In the genomic region with DNA sequence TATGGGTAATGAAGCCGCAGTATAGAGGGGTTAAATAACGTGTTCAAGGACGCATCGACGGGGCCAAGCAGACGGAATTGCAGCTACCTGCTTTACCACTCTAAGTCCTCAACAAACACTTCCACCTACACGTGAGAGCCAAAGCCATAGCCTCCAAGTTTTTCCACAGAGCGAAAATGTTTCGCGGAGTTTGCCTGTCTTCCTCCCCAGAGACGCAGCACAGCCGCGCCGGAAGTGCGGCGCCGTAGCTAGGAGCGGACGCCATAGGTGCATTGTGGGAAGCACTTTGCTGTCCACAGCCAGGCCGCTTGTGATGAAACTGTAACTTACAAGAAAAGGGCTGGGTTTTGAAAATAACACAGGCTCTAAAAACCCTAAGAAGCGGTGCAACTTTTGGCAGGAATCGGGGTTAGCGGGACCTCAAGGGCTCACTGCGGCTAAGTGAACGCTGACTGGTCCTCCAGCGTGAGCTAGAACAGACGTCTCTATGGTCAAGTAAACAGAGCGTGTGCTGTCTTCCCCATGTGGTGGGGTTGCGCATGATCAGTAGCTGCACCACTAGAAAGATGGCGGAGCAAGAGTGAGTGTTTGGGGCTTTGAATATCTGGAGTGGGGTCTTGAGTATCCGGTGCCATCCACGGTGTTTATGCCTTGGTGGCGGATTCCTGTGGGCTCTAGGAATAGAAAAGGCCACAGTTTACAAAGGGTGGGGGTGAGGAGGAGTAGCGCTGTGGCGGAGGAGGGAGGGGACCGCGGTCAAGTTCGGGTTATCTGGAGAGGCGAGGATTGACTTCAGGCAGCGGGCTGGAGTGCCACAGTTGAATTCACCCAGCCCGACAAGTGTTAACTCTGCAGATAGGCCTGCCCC, we compare ENCODE assay signal across 8 cellular contexts. TPM values are rescaled to one million over a fixed set of nuclear protein-coding genes. Genes with fewer than 3 reads are reported as not detected.
DNase-seq lines count a peak whose midpoint lies in the region; ATAC-seq, FAIRE-seq and TF ChIP-seq lines count a peak whose summit lies in the region.

RPL7L1 (plus strand) TSS at position 245 of the 868 bp plus-strand sequence; CDS start at position 540, 295 bp downstream.

- no peaks in the 10 kb centered on the region for H4K20me1 ChIP-seq in OCI-LY1 (ENCODE audit: insufficient read depth, low read length)
- no peaks in the 10 kb centered on the region for H4K20me1 ChIP-seq in endothelial cell of umbilical vein (replicated peaks; ENCODE audit: control insufficient read depth, extremely low read depth, insufficient read depth, low read length)

- intact Hi-C loops in endothelial cell of umbilical vein (cut with micrococcal nuclease) = loop anchor here (1.0 to 5.0 kb wide), 4 partner anchors 11 to 662 kb away; partner anchors contain the start of genes BICRAL, MRPS10 and TBCC

- H3K9ac ChIP-seq in HUES6 (ENCODE audit: low read length) = peak within 1 kb of the TSS; percentile 83
- H3K9ac ChIP-seq in OCI-LY1 (ENCODE audit: low read length) = peak within 1 kb of the TSS; percentile 92
- H3K9ac ChIP-seq in endothelial cell of umbilical vein (replicated peaks; ENCODE audit: extremely low read depth, insufficient read depth, low read length) = peak within 1 kb of the TSS; percentile 94

- H3K79me2 ChIP-seq in OCI-LY1 (ENCODE audit: insufficient read depth, low read length) = peaks cover 21% of the 10 kb centered on the region
- peaks cover 36% of the 10 kb centered on the region for H3K79me2 ChIP-seq in endothelial cell of umbilical vein (ENCODE audit: control insufficient read depth, insufficient read depth, low read length)

- H2AFZ ChIP-seq in OCI-LY1 (ENCODE audit: low read length) (peak within 1 kb of the TSS; percentile 73), endothelial cell of umbilical vein (ENCODE audit: low read depth, low read length) (peak within 1 kb of the TSS; percentile 75)

- TF ChIP-seq POLR2A in endothelial cell of umbilical vein (IDR thresholded peaks at IDR 0.05; ENCODE audit: low read depth, low read length) = peak; percentile 91

- H3K4me1 ChIP-seq in HUES6 (ENCODE audit: control insufficient read depth, insufficient read depth, low read length) (no peaks in the 10 kb centered on the region), OCI-LY1 (ENCODE audit: insufficient read depth, low read length, severe bottlenecking) (peaks cover 30% of the 10 kb centered on the region), endothelial cell of umbilical vein (ENCODE audit: control insufficient read depth, extremely low read depth, insufficient read depth, low read length) (peaks cover 6% of the 10 kb centered on the region)

- H3K4me3 ChIP-seq in HUES6 (ENCODE audit: low read depth, low read length) (peak within 1 kb of the TSS; percentile 71), OCI-LY1 (ENCODE audit: low read depth, low read length, poor library complexity, severe bottlenecking) (peak within 1 kb of the TSS; percentile 93), endothelial cell of umbilical vein (replicated peaks in 1 of 3; ENCODE audit: insufficient read depth in 1 of 3, low read depth in 1 of 3, low read length in 3 of 3) (peak within 1 kb of the TSS; percentile 77 to 91 (median 86))

- H3K4me2 ChIP-seq in OCI-LY1 (ENCODE audit: low read length) = peak within 1 kb of the TSS; percentile 80
- peak within 1 kb of the TSS; percentile 76 for H3K4me2 ChIP-seq in endothelial cell of umbilical vein (ENCODE audit: insufficient read depth, low read length)

- no peaks in the 10 kb centered on the region for H3K9me1 ChIP-seq in endothelial cell of umbilical vein (replicated peaks; ENCODE audit: control insufficient read depth, extremely low read depth, insufficient read depth, low read length)

- H3K36me3 ChIP-seq in HUES6 (ENCODE audit: control insufficient read depth, insufficient read depth, low read length) (peaks cover 28% of the 10 kb centered on the region), OCI-LY1 (ENCODE audit: insufficient read depth, low read length) (peaks cover 38% of the 10 kb centered on the region), endothelial cell of umbilical vein (ENCODE audit: control insufficient read depth in 2 of 2, extremely low read depth in 1 of 2, insufficient read depth in 2 of 2, low read length in 2 of 2) (peaks cover 15 to 16% of the 10 kb centered on the region in 2 experiments)

- TF ChIP-seq CTCF in D721Med (IDR thresholded peaks at IDR 0.05; ENCODE audit: insufficient read depth, missing control alignments) = no peak
- TF ChIP-seq CTCF in OCI-LY1 (IDR thresholded peaks at IDR 0.05; ENCODE audit: low read length) = no peak
- no peak for TF ChIP-seq CTCF in endothelial cell of umbilical vein (IDR thresholded peaks at IDR 0.05; ENCODE audit: extremely low read depth in 1 of 2, insufficient read depth in 1 of 2, low read depth in 1 of 2, low read length in 2 of 2)

- no peaks in the 10 kb centered on the region for H3K9me3 ChIP-seq in HUES6 (ENCODE audit: control insufficient read depth, insufficient read depth, low read depth, low read length)
- H3K9me3 ChIP-seq in OCI-LY1 (ENCODE audit: low read length) = no peaks in the 10 kb centered on the region
- H3K9me3 ChIP-seq in endothelial cell of umbilical vein (replicated peaks; ENCODE audit: control insufficient read depth, insufficient read depth, low read length) = no peaks in the 10 kb centered on the region

- POLR2A ChIA-PET in endothelial cell of umbilical vein (lab: Charles Lee) = interaction anchor here (1.0 to 1.8 kb wide), 5 partner anchors 11 to 218 kb away, joined by 3 to 14 read pairs (median 5); partner anchors contain the start of genes BICRAL and TBCC

- peaks cover 3% of the 10 kb centered on the region; the same call in 1 of the 2 replicates for H3F3A ChIP-seq in OCI-LY1 (ENCODE audit: insufficient read depth, low read length)

- BruUV-seq in endothelial cell of umbilical vein (replicated peaks; lab: Mats Ljungman, UMichigan) = TSS peak; percentile 96

- peak within 1 kb of the TSS; percentile 86 for H3K27ac ChIP-seq in HUES6 (ENCODE audit: low read depth, low read length)
- peak within 1 kb of the TSS; percentile 93 for H3K27ac ChIP-seq in OCI-LY1 (ENCODE audit: low read depth, low read length, poor library complexity, severe bottlenecking)
- peak within 1 kb of the TSS; percentile 68 for H3K27ac ChIP-seq in endothelial cell of umbilical vein (ENCODE audit: insufficient read depth, low read depth, low read length)

- FAIRE-seq in D721Med (lab: Jason Lieb, UNC) (no peak), endothelial cell of umbilical vein (lab: Jason Lieb, UNC) (peak; percentile 98)

- no peaks in the 10 kb centered on the region for H3K9me2 ChIP-seq in OCI-LY1 (ENCODE audit: low read depth, low read length)

- DNase-seq in D721Med (ENCODE audit: insufficient read length, low spot score) (peak; percentile 66), endothelial cell of umbilical vein (ENCODE audit: low read depth, low spot score) (peak; percentile 90), middle frontal gyrus (ENCODE audit: extremely low spot score, low spot score) (peak; percentile 80)
- peak; percentile 74 for DNase-seq in activated CD8-positive, alpha-beta memory T cell treated with anti-CD3 and anti-CD28 coated beads, Interleukin-2, amount 50 U/mL, for 4 hours
- peak; percentile 53 to 63 for DNase-seq in stimulated activated CD8-positive, alpha-beta memory T cell treated with anti-CD3 and anti-CD28 coated beads, Interleukin-2, amount 100 ng/mL, for 48 hours (ENCODE audit: low read depth in 2 of 2)

- dilution Hi-C loops in endothelial cell of umbilical vein (cut with MboI; ENCODE audit: extremely low pct_ligation_motif_present, low sequenced_read_pairs) = no loop called here

- H3K27me3 ChIP-seq in HUES6 (ENCODE audit: control insufficient read depth, insufficient read depth, low read length) (no peaks in the 10 kb centered on the region), OCI-LY1 (ENCODE audit: insufficient read depth, low read length) (no peaks in the 10 kb centered on the region), endothelial cell of umbilical vein (ENCODE audit: control insufficient read depth in 2 of 2, insufficient read depth in 2 of 2, low read length in 2 of 2) (no peaks in the 10 kb centered on the region)

- ATAC-seq in GM21447 (IDR thresholded peaks at IDR 0.05; ENCODE audit: unreplicated experiment) = peak; percentile 94

- CTCF ChIA-PET in endothelial cell of umbilical vein (lab: Charles Lee) = interaction anchor here (0.8 to 4.8 kb wide), 4 partner anchors 97 to 217 kb away, joined by 4 to 49 read pairs (median 8); no protein-coding TSS in a partner anchor

TF ChIP-seq in endothelial cell of umbilical vein, 7 proteins besides CTCF, POLR2A, EP300 and RAD21:
- TF ChIP-seq POLR2AphosphoS5 (IDR thresholded peaks at IDR 0.05; ENCODE audit: insufficient read depth, low read depth, low read length) = peak; percentile 51
- no peak for TF ChIP-seq JUN (IDR thresholded peaks at IDR 0.05; ENCODE audit: borderline replicate concordance, insufficient read depth, insufficient read length, low read depth)
- TF ChIP-seq, protein P1, sequence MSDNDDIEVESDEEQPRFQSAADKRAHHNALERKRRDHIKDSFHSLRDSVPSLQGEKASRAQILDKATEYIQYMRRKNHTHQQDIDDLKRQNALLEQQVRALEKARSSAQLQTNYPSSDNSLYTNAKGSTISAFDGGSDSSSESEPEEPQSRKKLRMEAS (IDR thresholded peaks at IDR 0.05; ENCODE audit: insufficient read depth, insufficient read length) = peak; percentile 67
- peak; percentile 92 for TF ChIP-seq MYC (IDR thresholded peaks at IDR 0.05; ENCODE audit: low read depth, low read length)
- no peak for TF ChIP-seq GATA2 (IDR thresholded peaks at IDR 0.05; ENCODE audit: insufficient read depth, insufficient read length, low read depth, low read length)

RNA-seq across cellular contexts. Expression of gene RPL7L1, which starts in this region (rescaled TPM):
- 94.4 and 103 TPM in 2 replicates for total RNA-seq in endothelial cell of umbilical vein
- polyA plus RNA-seq in endothelial cell of umbilical vein = 31.1 and 36.9 TPM in 2 replicates
- polyA plus RNA-seq in endothelial cell of umbilical vein (2011; cell fraction: cytosol; rRNA removed) = 45.1 and 46.4 TPM in 2 replicates
- polyA plus RNA-seq in endothelial cell of umbilical vein (2011; cell fraction: nucleus; rRNA removed) = 22.7 and 29.3 TPM in 2 replicates
- polyA plus RNA-seq in endothelial cell of umbilical vein (2012) = 76.1 and 116 TPM in 2 replicates
- 48.1 and 48.9 TPM in 2 replicates for polyA minus RNA-seq in endothelial cell of umbilical vein
- polyA minus RNA-seq in endothelial cell of umbilical vein (2011; cell fraction: cytosol; rRNA and poly(A)+ RNA removed) = 47.2 TPM
- 33.2 and 38.6 TPM in 2 replicates for polyA minus RNA-seq in endothelial cell of umbilical vein (2011; cell fraction: nucleus; rRNA and poly(A)+ RNA removed)

Comparison
In these comparisons a context has a peak if more than half of its experiments do, and no peak if none do; other contexts are left out.
1. Peak in every context shown above with its lines: DNase-seq, ATAC-seq, H3K4me3 ChIP-seq and H3K27ac ChIP-seq.